10 cellular contexts compared by ENCODE assay signal in genomic region chrX:112147206-112147605, GRCh38.
DNase-seq lines count a peak whose midpoint lies in the region; ATAC-seq and TF ChIP-seq lines count a peak whose summit lies in the region.
"Had no signal": no experiment of that assay in that cellular context is flagged by ENCODE, and none has a peak within 500 bp of the region (broad histone marks: within the 10 kb centered on the region; RNA-seq: fewer than 3 reads in every experiment).

No MANE protein-coding gene starts in this region.

- no peak for ATAC-seq in HG02970 (IDR thresholded peaks at IDR 0.05; ENCODE audit: low FRiP score, unreplicated experiment)

- no peaks in the 10 kb centered on the region for H3K27me3 Mint-ChIP-seq in activated CD4-positive, alpha-beta memory T cell treated with anti-CD3 and anti-CD28 coated beads for 36 hours

- no peak overlapping the region for H3K27ac ChIP-seq in dorsolateral prefrontal cortex
- H3K27ac ChIP-seq: BLaER1 treated with 17β-estradiol and CSF1 and Interleukin-3, amounts not matched to agents 10 nM and 100 nM; lower lobe of right lung had no signal

- H3K9me3 Mint-ChIP-seq in activated CD4-positive, alpha-beta memory T cell treated with anti-CD3 and anti-CD28 coated beads for 36 hours = no peaks in the 10 kb centered on the region

- no peak overlapping the region for H3K4me3 ChIP-seq in NB4 (ENCODE audit: low read depth, low read length)
- H3K4me3 ChIP-seq in dorsolateral prefrontal cortex = no peak overlapping the region
- no peak overlapping the region for H3K4me3 ChIP-seq in retinal pigment epithelial cell (ENCODE audit: low read length)
- H3K4me3 ChIP-seq: BLaER1 treated with 17β-estradiol and CSF1 and Interleukin-3, amounts not matched to agents 10 nM and 100 nM; lower lobe of right lung had no signal

- no peaks in the 10 kb centered on the region for H3K4me1 Mint-ChIP-seq in activated CD4-positive, alpha-beta memory T cell treated with anti-CD3 and anti-CD28 coated beads for 36 hours (ENCODE audit: low read depth)

- no peak overlapping the region for H3K27ac Mint-ChIP-seq in activated CD4-positive, alpha-beta memory T cell treated with anti-CD3 and anti-CD28 coated beads for 36 hours

- peak; percentile 44 for TF ChIP-seq CTCF in NB4 (IDR thresholded peaks at IDR 0.05; ENCODE audit: low read depth, low read length)
- TF ChIP-seq CTCF in dorsolateral prefrontal cortex (IDR thresholded peaks at IDR 0.05 in 54 of 56, conservative IDR thresholded peaks at IDR 0.05 in 2 of 56; ENCODE audit: low read depth in 1 of 56, partially characterized antibody in 56 of 56) = peak in 53 of 56 donors; percentile 23 to 68 (median 53)
- TF ChIP-seq CTCF in retinal pigment epithelial cell (conservative IDR thresholded peaks at IDR 0.05; ENCODE audit: low read depth, low read length) = peak; percentile 52

- no peaks in the 10 kb centered on the region for H3K36me3 Mint-ChIP-seq in activated CD4-positive, alpha-beta memory T cell treated with anti-CD3 and anti-CD28 coated beads for 36 hours

- CTCF ChIA-PET in activated CD4-positive, alpha-beta memory T cell treated with anti-CD3 and anti-CD28 coated beads for 36 hours (lab: Charles Lee) = no interaction called here

- H3K4me3 Mint-ChIP-seq in activated CD4-positive, alpha-beta memory T cell treated with anti-CD3 and anti-CD28 coated beads for 36 hours = no peak overlapping the region

- peak; percentile 16 for DNase-seq in NCI-H345 (lab: John Stamatoyannopoulos, UW)
- DNase-seq in NCI-H345 treated with DMSO at 0.1 percent for 48 hours (lab: John Stamatoyannopoulos, UW; ENCODE audit: unreplicated experiment) = no peak
- peak; percentile 32 for DNase-seq in NB4 (ENCODE audit: low read depth)
- peak in 4 of 10 donors; percentile 3 to 32 (median 20) for DNase-seq in dorsolateral prefrontal cortex
- DNase-seq in retinal pigment epithelial cell (ENCODE audit: low read depth) = no peak
- no peak for DNase-seq in LoVo (ENCODE audit: low spot score)
- no peak for DNase-seq in activated CD4-positive, alpha-beta memory T cell treated with anti-CD3 and anti-CD28 coated beads for 36 hours
- DNase-seq: lower lobe of right lung had no signal

- TF ChIP-seq POLR2A in NB4 (IDR thresholded peaks at IDR 0.05; ENCODE audit: extremely low read depth, insufficient read length) = no peak

- POLR2A ChIA-PET in activated CD4-positive, alpha-beta memory T cell treated with anti-CD3 and anti-CD28 coated beads for 36 hours (lab: Charles Lee) = no interaction called here

- H3K27me3 ChIP-seq in dorsolateral prefrontal cortex = peaks cover 0 to 88% (median 20%) of the 10 kb centered on the region in 45 donors

- intact Hi-C loops in dorsolateral prefrontal cortex (cut with DNase I) = no loop called here
- intact Hi-C loops in activated CD4-positive, alpha-beta memory T cell treated with anti-CD3 and anti-CD28 coated beads for 36 hours (cut with micrococcal nuclease) = no loop called here

Comparison
In these comparisons a context has a peak if more than half of its experiments do, and no peak if none do; other contexts are left out.
1. DNase-seq: peak in NCI-H345 (single experiment) and NB4 (single experiment); none in NCI-H345 treated with DMSO at 0.1 percent for 48 hours (single experiment), retinal pigment epithelial cell (single experiment), LoVo (single experiment) and activated CD4-positive, alpha-beta memory T cell treated with anti-CD3 and anti-CD28 coated beads for 36 hours (single experiment).
2. Peak in every context shown above with its lines, with median percentiles within 50 percentile points of each other: CTCF ChIP-seq.